In the genomic region with DNA sequence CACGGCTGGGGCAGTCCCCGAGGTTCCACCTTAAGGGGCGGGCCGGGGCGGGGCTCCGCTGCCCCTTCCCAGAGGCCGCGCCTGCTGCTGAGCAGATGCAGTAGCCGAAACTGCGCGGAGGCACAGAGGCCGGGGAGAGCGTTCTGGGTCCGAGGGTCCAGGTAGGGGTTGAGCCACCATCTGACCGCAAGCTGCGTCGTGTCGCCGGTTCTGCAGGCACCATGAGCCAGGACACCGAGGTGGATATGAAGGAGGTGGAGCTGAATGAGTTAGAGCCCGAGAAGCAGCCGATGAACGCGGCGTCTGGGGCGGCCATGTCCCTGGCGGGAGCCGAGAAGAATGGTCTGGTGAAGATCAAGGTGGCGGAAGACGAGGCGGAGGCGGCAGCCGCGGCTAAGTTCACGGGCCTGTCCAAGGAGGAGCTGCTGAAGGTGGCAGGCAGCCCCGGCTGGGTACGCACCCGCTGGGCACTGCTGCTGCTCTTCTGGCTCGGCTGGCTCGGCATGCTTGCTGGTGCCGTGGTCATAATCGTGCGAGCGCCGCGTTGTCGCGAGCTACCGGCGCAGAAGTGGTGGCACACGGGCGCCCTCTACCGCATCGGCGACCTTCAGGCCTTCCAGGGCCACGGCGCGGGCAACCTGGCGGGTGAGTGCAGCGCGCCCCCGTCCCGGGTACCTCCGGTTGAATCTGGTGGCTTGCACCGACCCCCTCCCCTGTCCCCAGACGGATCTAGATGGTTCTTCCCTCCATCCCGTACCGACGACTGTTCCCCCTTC, we compare ENCODE assay signal across 1 cellular context.
TF ChIP-seq lines count a peak whose summit lies in the region.

A gene (plus strand): TSS at position 94 of the 776 bp plus-strand sequence. CDS start 128 bp downstream, at position 222.

TF ChIP-seq in HepG2, 621 proteins besides CTCF, POLR2A, EP300 and RAD21 (continued from another document and continues in another):
- TF ChIP-seq NPAS2 (CRISPR knock-in tag; IDR thresholded peaks at IDR 0.05; ENCODE audit: borderline replicate concordance) (no peak), AGO2 (optimal IDR thresholded peaks at IDR 0.05; ENCODE audit: low read depth, low read length) (peak; percentile 98), IKZF1 (IDR thresholded peaks at IDR 0.05) (no peak), ZSCAN9 (CRISPR knock-in tag; IDR thresholded peaks at IDR 0.05; ENCODE audit: borderline replicate concordance) (no peak), SP1 (IDR thresholded peaks at IDR 0.05) (no peak), SP1 (CRISPR knock-in tag; IDR thresholded peaks at IDR 0.05) (peak; percentile 97), HHEX (CRISPR knock-in tag; IDR thresholded peaks at IDR 0.05) (0 out of 2 replicates have a peak, but pooled peaks have one; percentile 18), TAF15 (IDR thresholded peaks at IDR 0.05; ENCODE audit: low read depth, low read length, poor library complexity, severe bottlenecking) (peak; percentile 32), ZNF629 (CRISPR knock-in tag; conservative IDR thresholded peaks at IDR 0.05) (0 out of 2 replicates have a peak, but pooled peaks have one; percentile 5), MXD4 (CRISPR knock-in tag; IDR thresholded peaks at IDR 0.05) (peak; percentile 95), ELF4 (CRISPR knock-in tag; IDR thresholded peaks at IDR 0.05; ENCODE audit: borderline replicate concordance) (no peak), ZNF878 (CRISPR knock-in tag; IDR thresholded peaks at IDR 0.05) (no peak), ZNF614 (CRISPR knock-in tag; IDR thresholded peaks at IDR 0.05; ENCODE audit: borderline replicate concordance) (0 out of 2 replicates have a peak, but pooled peaks have one; percentile 19), SMC3 (IDR thresholded peaks at IDR 0.05; ENCODE audit: low read length) (no peak), HDAC1 (CRISPR knock-in tag; IDR thresholded peaks at IDR 0.05) (peak; percentile 82), ZNF3 (CRISPR knock-in tag; IDR thresholded peaks at IDR 0.05) (no peak), ZMYM4 (CRISPR knock-in tag; IDR thresholded peaks at IDR 0.05) (peak; percentile 80), ZNF781 (CRISPR knock-in tag; IDR thresholded peaks at IDR 0.05; ENCODE audit: borderline replicate concordance, not compliant biosample characterization) (peak; percentile 85), ATF1 (CRISPR knock-in tag; IDR thresholded peaks at IDR 0.05) (no peak), ZNF33B (CRISPR knock-in tag; IDR thresholded peaks at IDR 0.05) (0 out of 2 replicates have a peak, but pooled peaks have one; percentile 68), PAX8 (CRISPR knock-in tag; IDR thresholded peaks at IDR 0.05; ENCODE audit: borderline replicate concordance) (no peak), PAF1 (CRISPR knock-in tag; IDR thresholded peaks at IDR 0.05) (no peak), ZNF337 (CRISPR knock-in tag; IDR thresholded peaks at IDR 0.05; ENCODE audit: borderline replicate concordance, low read depth) (peak; percentile 80), ATF7 (IDR thresholded peaks at IDR 0.05) (no peak), ATF7 (CRISPR knock-in tag; IDR thresholded peaks at IDR 0.05) (peak; percentile 74; the same call in 1 of the 2 replicates), SMAD9 (CRISPR knock-in tag; IDR thresholded peaks at IDR 0.05) (peak; percentile 90), ZNF772 (CRISPR knock-in tag; IDR thresholded peaks at IDR 0.05) (no peak; the same call in none of the 2 replicates), GATAD1 (CRISPR knock-in tag; IDR thresholded peaks at IDR 0.05) (peak; percentile 82), NFYB (CRISPR knock-in tag; IDR thresholded peaks at IDR 0.05) (no peak), ZNF615 (CRISPR knock-in tag; IDR thresholded peaks at IDR 0.05; ENCODE audit: borderline replicate concordance) (peak; percentile 27; the same call in 1 of the 2 replicates), ZNF367 (CRISPR knock-in tag; IDR thresholded peaks at IDR 0.05; ENCODE audit: borderline replicate concordance) (0 out of 2 replicates have a peak, but pooled peaks have one; percentile 43), CHD2 (IDR thresholded peaks at IDR 0.05; ENCODE audit: low read depth, low read length) (peak; percentile 79), GTF2F1 (IDR thresholded peaks at IDR 0.05; ENCODE audit: low read length) (0 out of 2 replicates have a peak, but pooled peaks have one; percentile 7), ZNF550 (CRISPR knock-in tag; IDR thresholded peaks at IDR 0.05; ENCODE audit: borderline replicate concordance) (0 out of 2 replicates have a peak, but pooled peaks have one; percentile 61), BRD4 (CRISPR knock-in tag; IDR thresholded peaks at IDR 0.05) (peak; percentile 68; the same call in 1 of the 2 replicates), HIVEP1 (CRISPR knock-in tag; IDR thresholded peaks at IDR 0.05) (peak; percentile 38; the same call in 1 of the 2 replicates), ZNF34 (CRISPR knock-in tag; IDR thresholded peaks at IDR 0.05; ENCODE audit: borderline replicate concordance) (no peak), ZNF460 (CRISPR knock-in tag; IDR thresholded peaks at IDR 0.05; ENCODE audit: borderline replicate concordance) (no peak), ZMYM3 (CRISPR knock-in tag; IDR thresholded peaks at IDR 0.05) (peak; percentile 38; the same call in 1 of the 2 replicates), ZNF607 (CRISPR knock-in tag; IDR thresholded peaks at IDR 0.05; ENCODE audit: borderline replicate concordance) (0 out of 2 replicates have a peak, but pooled peaks have one; percentile 55), KAT7 (CRISPR knock-in tag; IDR thresholded peaks at IDR 0.05; ENCODE audit: borderline replicate concordance) (peak; percentile 86; the same call in 1 of the 2 replicates), SIX4 (CRISPR knock-in tag; IDR thresholded peaks at IDR 0.05) (0 out of 2 replicates have a peak, but pooled peaks have one; percentile 13), FOXA3 (CRISPR knock-in tag; IDR thresholded peaks at IDR 0.05) (no peak; the same call in 1 of the 2 replicates), ZSCAN21 (CRISPR knock-in tag; IDR thresholded peaks at IDR 0.05; ENCODE audit: borderline replicate concordance) (peak; percentile 81), GABPA (IDR thresholded peaks at IDR 0.05; ENCODE audit: low read depth, low read length) (no peak), GABPA (CRISPR knock-in tag; IDR thresholded peaks at IDR 0.05; ENCODE audit: low read depth) (peak; percentile 60), HOXA9 (CRISPR knock-in tag; IDR thresholded peaks at IDR 0.05; ENCODE audit: borderline replicate concordance) (peak; percentile 72; the same call in 1 of the 2 replicates), POLR2AphosphoS2 (IDR thresholded peaks at IDR 0.05; ENCODE audit: low read depth, low read length) (peak; percentile 92), GLI4 (CRISPR knock-in tag; IDR thresholded peaks at IDR 0.05; ENCODE audit: borderline replicate concordance) (peak; percentile 99; the same call in 1 of the 2 replicates), KMT2A (CRISPR knock-in tag; IDR thresholded peaks at IDR 0.05) (peak; percentile 89)
- TF ChIP-seq, protein P1, sequence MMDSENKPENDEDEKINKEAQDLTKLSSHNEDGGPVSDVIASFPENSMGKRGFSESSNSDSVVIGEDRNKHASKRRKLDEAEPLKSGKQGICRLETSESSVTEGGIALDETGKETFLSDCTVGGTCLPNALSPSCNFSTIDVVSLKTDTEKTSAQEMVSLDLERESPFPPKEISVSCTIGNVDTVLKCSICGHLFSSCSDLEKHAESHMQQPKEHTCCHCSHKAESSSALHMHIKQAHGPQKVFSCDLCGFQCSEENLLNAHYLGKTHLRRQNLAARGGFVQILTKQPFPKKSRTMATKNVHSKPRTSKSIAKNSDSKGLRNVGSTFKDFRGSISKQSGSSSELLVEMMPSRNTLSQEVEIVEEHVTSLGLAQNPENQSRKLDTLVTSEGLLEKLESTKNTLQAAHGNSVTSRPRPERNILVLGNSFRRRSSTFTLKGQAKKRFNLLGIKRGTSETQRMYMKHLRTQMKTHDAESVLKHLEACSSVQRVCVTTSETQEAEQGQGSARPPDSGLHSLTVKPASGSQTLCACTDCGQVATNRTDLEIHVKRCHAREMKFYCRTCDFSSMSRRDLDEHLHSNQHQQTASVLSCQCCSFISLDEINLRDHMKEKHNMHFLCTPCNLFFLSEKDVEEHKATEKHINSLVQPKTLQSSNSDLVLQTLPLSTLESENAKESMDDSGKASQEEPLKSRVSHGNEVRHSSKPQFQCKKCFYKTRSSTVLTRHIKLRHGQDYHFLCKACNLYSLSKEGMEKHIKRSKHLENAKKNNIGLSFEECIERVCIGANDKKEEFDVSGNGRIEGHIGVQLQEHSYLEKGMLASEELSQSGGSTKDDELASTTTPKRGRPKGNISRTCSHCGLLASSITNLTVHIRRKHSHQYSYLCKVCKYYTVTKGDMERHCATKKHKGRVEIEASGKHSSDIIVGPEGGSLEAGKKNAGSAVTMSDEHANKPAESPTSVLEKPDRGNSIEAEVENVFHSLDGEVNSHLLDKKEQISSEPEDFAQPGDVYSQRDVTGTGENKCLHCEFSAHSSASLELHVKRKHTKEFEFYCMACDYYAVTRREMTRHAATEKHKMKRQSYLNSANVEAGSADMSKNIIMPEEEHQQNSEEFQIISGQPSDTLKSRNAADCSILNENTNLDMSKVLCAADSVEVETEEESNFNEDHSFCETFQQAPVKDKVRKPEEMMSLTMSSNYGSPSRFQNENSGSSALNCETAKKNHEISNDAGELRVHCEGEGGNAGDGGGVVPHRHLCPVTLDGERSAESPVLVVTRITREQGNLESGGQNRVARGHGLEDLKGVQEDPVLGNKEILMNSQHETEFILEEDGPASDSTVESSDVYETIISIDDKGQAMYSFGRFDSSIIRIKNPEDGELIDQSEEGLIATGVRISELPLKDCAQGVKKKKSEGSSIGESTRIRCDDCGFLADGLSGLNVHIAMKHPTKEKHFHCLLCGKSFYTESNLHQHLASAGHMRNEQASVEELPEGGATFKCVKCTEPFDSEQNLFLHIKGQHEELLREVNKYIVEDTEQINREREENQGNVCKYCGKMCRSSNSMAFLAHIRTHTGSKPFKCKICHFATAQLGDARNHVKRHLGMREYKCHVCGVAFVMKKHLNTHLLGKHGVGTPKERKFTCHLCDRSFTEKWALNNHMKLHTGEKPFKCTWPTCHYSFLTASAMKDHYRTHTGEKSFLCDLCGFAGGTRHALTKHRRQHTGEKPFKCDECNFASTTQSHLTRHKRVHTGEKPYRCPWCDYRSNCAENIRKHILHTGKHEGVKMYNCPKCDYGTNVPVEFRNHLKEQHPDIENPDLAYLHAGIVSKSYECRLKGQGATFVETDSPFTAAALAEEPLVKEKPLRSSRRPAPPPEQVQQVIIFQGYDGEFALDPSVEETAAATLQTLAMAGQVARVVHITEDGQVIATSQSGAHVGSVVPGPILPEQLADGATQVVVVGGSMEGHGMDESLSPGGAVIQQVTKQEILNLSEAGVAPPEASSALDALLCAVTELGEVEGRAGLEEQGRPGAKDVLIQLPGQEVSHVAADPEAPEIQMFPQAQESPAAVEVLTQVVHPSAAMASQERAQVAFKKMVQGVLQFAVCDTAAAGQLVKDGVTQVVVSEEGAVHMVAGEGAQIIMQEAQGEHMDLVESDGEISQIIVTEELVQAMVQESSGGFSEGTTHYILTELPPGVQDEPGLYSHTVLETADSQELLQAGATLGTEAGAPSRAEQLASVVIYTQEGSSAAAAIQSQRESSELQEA (CRISPR knock-in tag; IDR thresholded peaks at IDR 0.05; ENCODE audit: not compliant biosample characterization), result no peak
- TF ChIP-seq, protein P2, sequence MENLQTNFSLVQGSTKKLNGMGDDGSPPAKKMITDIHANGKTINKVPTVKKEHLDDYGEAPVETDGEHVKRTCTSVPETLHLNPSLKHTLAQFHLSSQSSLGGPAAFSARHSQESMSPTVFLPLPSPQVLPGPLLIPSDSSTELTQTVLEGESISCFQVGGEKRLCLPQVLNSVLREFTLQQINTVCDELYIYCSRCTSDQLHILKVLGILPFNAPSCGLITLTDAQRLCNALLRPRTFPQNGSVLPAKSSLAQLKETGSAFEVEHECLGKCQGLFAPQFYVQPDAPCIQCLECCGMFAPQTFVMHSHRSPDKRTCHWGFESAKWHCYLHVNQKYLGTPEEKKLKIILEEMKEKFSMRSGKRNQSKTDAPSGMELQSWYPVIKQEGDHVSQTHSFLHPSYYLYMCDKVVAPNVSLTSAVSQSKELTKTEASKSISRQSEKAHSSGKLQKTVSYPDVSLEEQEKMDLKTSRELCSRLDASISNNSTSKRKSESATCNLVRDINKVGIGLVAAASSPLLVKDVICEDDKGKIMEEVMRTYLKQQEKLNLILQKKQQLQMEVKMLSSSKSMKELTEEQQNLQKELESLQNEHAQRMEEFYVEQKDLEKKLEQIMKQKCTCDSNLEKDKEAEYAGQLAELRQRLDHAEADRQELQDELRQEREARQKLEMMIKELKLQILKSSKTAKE (CRISPR knock-in tag; IDR thresholded peaks at IDR 0.05; ENCODE audit: borderline replicate concordance), result peak; percentile 52; the same call in 1 of the 2 replicates
- TF ChIP-seq, protein P3, sequence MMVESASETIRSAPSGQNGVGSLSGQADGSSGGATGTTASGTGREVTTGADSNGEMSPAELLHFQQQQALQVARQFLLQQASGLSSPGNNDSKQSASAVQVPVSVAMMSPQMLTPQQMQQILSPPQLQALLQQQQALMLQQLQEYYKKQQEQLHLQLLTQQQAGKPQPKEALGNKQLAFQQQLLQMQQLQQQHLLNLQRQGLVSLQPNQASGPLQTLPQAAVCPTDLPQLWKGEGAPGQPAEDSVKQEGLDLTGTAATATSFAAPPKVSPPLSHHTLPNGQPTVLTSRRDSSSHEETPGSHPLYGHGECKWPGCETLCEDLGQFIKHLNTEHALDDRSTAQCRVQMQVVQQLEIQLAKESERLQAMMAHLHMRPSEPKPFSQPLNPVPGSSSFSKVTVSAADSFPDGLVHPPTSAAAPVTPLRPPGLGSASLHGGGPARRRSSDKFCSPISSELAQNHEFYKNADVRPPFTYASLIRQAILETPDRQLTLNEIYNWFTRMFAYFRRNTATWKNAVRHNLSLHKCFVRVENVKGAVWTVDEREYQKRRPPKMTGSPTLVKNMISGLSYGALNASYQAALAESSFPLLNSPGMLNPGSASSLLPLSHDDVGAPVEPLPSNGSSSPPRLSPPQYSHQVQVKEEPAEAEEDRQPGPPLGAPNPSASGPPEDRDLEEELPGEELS (CRISPR knock-in tag; IDR thresholded peaks at IDR 0.05), result peak; percentile 56; the same call in 1 of the 2 replicates
- TF ChIP-seq, protein P4, sequence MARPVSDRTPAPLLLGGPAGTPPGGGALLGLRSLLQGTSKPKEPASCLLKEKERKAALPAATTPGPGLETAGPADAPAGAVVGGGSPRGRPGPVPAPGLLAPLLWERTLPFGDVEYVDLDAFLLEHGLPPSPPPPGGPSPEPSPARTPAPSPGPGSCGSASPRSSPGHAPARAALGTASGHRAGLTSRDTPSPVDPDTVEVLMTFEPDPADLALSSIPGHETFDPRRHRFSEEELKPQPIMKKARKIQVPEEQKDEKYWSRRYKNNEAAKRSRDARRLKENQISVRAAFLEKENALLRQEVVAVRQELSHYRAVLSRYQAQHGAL (CRISPR knock-in tag; IDR thresholded peaks at IDR 0.05; ENCODE audit: not compliant biosample characterization), result no peak
- TF ChIP-seq, protein P5, sequence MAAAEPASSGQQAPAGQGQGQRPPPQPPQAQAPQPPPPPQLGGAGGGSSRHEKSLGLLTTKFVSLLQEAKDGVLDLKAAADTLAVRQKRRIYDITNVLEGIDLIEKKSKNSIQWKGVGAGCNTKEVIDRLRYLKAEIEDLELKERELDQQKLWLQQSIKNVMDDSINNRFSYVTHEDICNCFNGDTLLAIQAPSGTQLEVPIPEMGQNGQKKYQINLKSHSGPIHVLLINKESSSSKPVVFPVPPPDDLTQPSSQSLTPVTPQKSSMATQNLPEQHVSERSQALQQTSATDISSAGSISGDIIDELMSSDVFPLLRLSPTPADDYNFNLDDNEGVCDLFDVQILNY (CRISPR knock-in tag; conservative IDR thresholded peaks at IDR 0.05), result peak; percentile 12
- TF ChIP-seq, protein P6, sequence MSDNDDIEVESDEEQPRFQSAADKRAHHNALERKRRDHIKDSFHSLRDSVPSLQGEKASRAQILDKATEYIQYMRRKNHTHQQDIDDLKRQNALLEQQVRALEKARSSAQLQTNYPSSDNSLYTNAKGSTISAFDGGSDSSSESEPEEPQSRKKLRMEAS (IDR thresholded peaks at IDR 0.05), result peak; percentile 80; the same call in 1 of the 2 replicates
